ENCODE assay signal across 17 cellular contexts in genomic region chr10:17784701-17785100, GRCh38. TPM values are rescaled to one million over a fixed set of nuclear protein-coding genes. Genes with fewer than 3 reads are reported as not detected.
DNase-seq lines count a peak whose midpoint lies in the region; ATAC-seq and TF ChIP-seq lines count a peak whose summit lies in the region.
"Had no signal": no experiment of that assay in that cellular context is flagged by ENCODE, and none has a peak within 500 bp of the region (broad histone marks: within the 10 kb centered on the region; RNA-seq: fewer than 3 reads in every experiment).

No MANE protein-coding gene starts in this region.

- H3K4me1 ChIP-seq in mesenchymal stem cell (ENCODE audit: control insufficient read depth, insufficient read depth, low read depth, low read length): peaks cover 6% of the 10 kb centered on the region

- no peak overlapping the region for H3K27ac Mint-ChIP-seq in glutamatergic neuron (ENCODE audit: unreplicated experiment)
- H3K27ac Mint-ChIP-seq: CD4-positive, CD25-positive, alpha-beta regulatory T cell; endodermal cell; mesothelial cell of epicardium; progenitor cell of endocrine pancreas had no signal

- H3K4ac ChIP-seq in mesenchymal stem cell (ENCODE audit: low read depth in 1 of 2, low read length in 2 of 2): no peak overlapping the region

- H2BK120ac ChIP-seq in mesenchymal stem cell (ENCODE audit: low read depth, low read length): no peak overlapping the region

- no peak overlapping the region for H2AK5ac ChIP-seq in mesenchymal stem cell (ENCODE audit: low read length, severe bottlenecking)

- peak overlapping the region; percentile 46 for H3K9ac ChIP-seq in mesenchymal stem cell (ENCODE audit: low read length)

- H3K79me1 ChIP-seq in mesenchymal stem cell (replicated peaks; ENCODE audit: low read length, poor library complexity, severe bottlenecking): no peaks in the 10 kb centered on the region

- H2AFZ ChIP-seq in mesenchymal stem cell (ENCODE audit: low read depth, low read length): no peak overlapping the region

- H3K9me3 ChIP-seq in mesenchymal stem cell (ENCODE audit: control insufficient read depth, low read length): no peaks in the 10 kb centered on the region

- no peaks in the 10 kb centered on the region for H3K36me3 Mint-ChIP-seq in glutamatergic neuron (ENCODE audit: unreplicated experiment)
- H3K36me3 Mint-ChIP-seq: CD4-positive, CD25-positive, alpha-beta regulatory T cell; mesothelial cell of epicardium had no signal

- H3K4me2 ChIP-seq in mesenchymal stem cell (ENCODE audit: low read length, poor library complexity, severe bottlenecking): no peak overlapping the region

- TF ChIP-seq CTCF in glutamatergic neuron (IDR thresholded peaks at IDR 0.05; ENCODE audit: partially characterized antibody, unreplicated experiment): no peak

- H2BK12ac ChIP-seq in mesenchymal stem cell (ENCODE audit: low read length in 2 of 2): no peak overlapping the region

- WGBS in mesenchymal stem cell: 90% methylated on average over 3 of the region's 3 CpGs

- no peaks in the 10 kb centered on the region for H3K4me1 Mint-ChIP-seq in glutamatergic neuron (ENCODE audit: low read depth, unreplicated experiment)

- H3K36me3 ChIP-seq in mesenchymal stem cell (ENCODE audit: control insufficient read depth in 1 of 2, insufficient read depth in 2 of 2, low read depth in 1 of 2, low read length in 2 of 2): no peaks in the 10 kb centered on the region

- no peak overlapping the region for H3K27ac ChIP-seq in mesenchymal stem cell (ENCODE audit: low read length, poor library complexity, severe bottlenecking)

- DNase-seq in Ammon's horn (ENCODE audit: low spot score) (peak; percentile 44), M059J (ENCODE audit: low read depth) (peak; percentile 43), cerebellum (ENCODE audit: low spot score) (peak; percentile 51), mesenchymal stem cell (no peak), glutamatergic neuron (no peak), NCI-H524 treated with DMSO at 0.1 percent for 48 hours (lab: John Stamatoyannopoulos, UW) (no peak)
- no peak for DNase-seq in activated naive CD4-positive, alpha-beta T cell treated with anti-CD3 and anti-CD28 coated beads, Interleukin-2, amount 50 U/mL, for 16 hours
- DNase-seq: activated T-cell treated with anti-CD3 and anti-CD28 coated beads, Interleukin-2, amount 50 U/mL, for 1 hour; amygdala; CD4-positive, CD25-positive, alpha-beta regulatory T cell; endodermal cell; NCI-H1417 treated with DMSO at 0.1 percent for 48 hours; stimulated activated CD4-positive, alpha-beta T cell treated with anti-CD3 and anti-CD28 coated beads, Interleukin-4, amount 100 ng/mL, for 1 hour; stimulated activated naive CD4-positive, alpha-beta T cell treated with Interleukin-2 at 50 U/mL for 16 hours had no signal

- H3K27me3 Mint-ChIP-seq in glutamatergic neuron (ENCODE audit: unreplicated experiment): peaks cover 3% of the 10 kb centered on the region
- H3K27me3 Mint-ChIP-seq: CD4-positive, CD25-positive, alpha-beta regulatory T cell had no signal

- H3K23ac ChIP-seq in mesenchymal stem cell (ENCODE audit: low read length in 2 of 2): no peak overlapping the region

- H3K9me3 Mint-ChIP-seq in glutamatergic neuron (ENCODE audit: unreplicated experiment): no peaks in the 10 kb centered on the region
- H3K9me3 Mint-ChIP-seq: CD4-positive, CD25-positive, alpha-beta regulatory T cell; endodermal cell; mesothelial cell of epicardium had no signal

- no peak overlapping the region for H4K8ac ChIP-seq in mesenchymal stem cell (ENCODE audit: low read length)

- no peak overlapping the region for H3K14ac ChIP-seq in mesenchymal stem cell (ENCODE audit: low read length in 2 of 2)

- no peak overlapping the region for H3K18ac ChIP-seq in mesenchymal stem cell (ENCODE audit: low read depth in 1 of 2, low read length in 2 of 2)

- H2BK15ac ChIP-seq in mesenchymal stem cell (ENCODE audit: low read depth, poor library complexity, severe bottlenecking): no peak overlapping the region

- no peak overlapping the region for H3K4me3 Mint-ChIP-seq in glutamatergic neuron (ENCODE audit: unreplicated experiment)
- H3K4me3 Mint-ChIP-seq: CD4-positive, CD25-positive, alpha-beta regulatory T cell; endodermal cell; mesothelial cell of epicardium had no signal

- no peaks in the 10 kb centered on the region for H3K27me3 ChIP-seq in mesenchymal stem cell (ENCODE audit: control insufficient read depth in 1 of 2, insufficient read depth in 1 of 2, low read length in 2 of 2)

- H3K4me3 ChIP-seq in mesenchymal stem cell (ENCODE audit: insufficient read depth in 1 of 2, low read depth in 1 of 2, low read length in 2 of 2): peak overlapping the region in 1 of 2 experiments; percentile 66

- H2BK5ac ChIP-seq in mesenchymal stem cell (ENCODE audit: low read depth, low read length, poor library complexity, severe bottlenecking): no peak overlapping the region

- H4K91ac ChIP-seq in mesenchymal stem cell (ENCODE audit: low read length): no peak overlapping the region

- no peak for ATAC-seq in HG03354 (IDR thresholded peaks at IDR 0.05; ENCODE audit: poor library complexity, severe bottlenecking, unreplicated experiment)

RNA-seq across cellular contexts. Expression of gene MRC1, which starts 24.4 kb away (rescaled TPM):
- not detected in 2 replicates for total RNA-seq in M059J (2014; rRNA removed; shearing (Covaris generic))
- total RNA-seq in cerebellum (5.5 TPM), glutamatergic neuron (ENCODE audit: unreplicated experiment) (7.9 TPM)
- polyA plus RNA-seq in mesenchymal stem cell (2013, experiment 1 of 2): not detected
- 0.01 TPM for polyA plus RNA-seq in mesenchymal stem cell (2013, experiment 2 of 2)
- total RNA-seq: mesothelial cell of epicardium, progenitor cell of endocrine pancreas had no signal

RNA-seq across cellular contexts. Expression of gene TMEM236, which starts 32.7 kb away (rescaled TPM):
- total RNA-seq in M059J (2014; rRNA removed; shearing (Covaris generic)): not detected in 2 replicates
- total RNA-seq in cerebellum (0.18 TPM), glutamatergic neuron (ENCODE audit: unreplicated experiment) (0.07 TPM)
- polyA plus RNA-seq in mesenchymal stem cell (2013, experiment 1 of 2): 0.03 TPM
- 0.04 TPM for polyA plus RNA-seq in mesenchymal stem cell (2013, experiment 2 of 2)

Comparison
In these comparisons a context has a peak if more than half of its experiments do, and no peak if none do; other contexts are left out.
1. DNase-seq: peak in Ammon's horn (single experiment), M059J (single experiment) and cerebellum (single experiment); none in mesenchymal stem cell (single experiment), activated naive CD4-positive, alpha-beta T cell treated with anti-CD3 and anti-CD28 coated beads, Interleukin-2, amount 50 U/mL, for 16 hours (single experiment), glutamatergic neuron (single experiment) and NCI-H524 treated with DMSO at 0.1 percent for 48 hours (single experiment).